Comparison of ENCODE assay signal across 28 cellular contexts in genomic region chr9:106701611-106702010, GRCh38.
"Had no signal": no experiment of that assay in that cellular context is flagged by ENCODE, and none has a peak within 500 bp of the region (broad histone marks: within the 10 kb centered on the region; RNA-seq: fewer than 3 reads in every experiment).

No MANE protein-coding gene starts in this region.

- H3K4me1 ChIP-seq: upper lobe of right lung had no signal

- H3K27ac ChIP-seq: heart right ventricle, hepatocyte, left lung, lower lobe of right lung, ovary, skin epidermis, stomach, suprapubic skin, thoracic aorta, tibial artery, upper lobe of right lung had no signal

- H3K4me1 Mint-ChIP-seq: naive B cell; natural killer cell; stimulated activated naive B cell treated with anti-CD40 and anti-IgM and Interleukin-4, amounts not matched to agents 10 μg/mL and 1 μg/mL and 100 μg/mL, for 72 hours had no signal

- H3K4me3 ChIP-seq: heart right ventricle, hepatocyte, left lung, lower lobe of right lung, ovary, skin epidermis, stomach, suprapubic skin, thoracic aorta, tibial artery, upper lobe of right lung had no signal

- H3K9me3 ChIP-seq: lower lobe of right lung, ovary, suprapubic skin, thoracic aorta, tibial artery, upper lobe of right lung had no signal

- DNase-seq: heart right ventricle; kidney glomerular epithelial cell; left colon; left lung; lower lobe of right lung; mesendoderm; naive B cell; natural killer cell; nephron progenitor cell; ovary; retina; right cardiac atrium; stimulated activated CD4-positive, alpha-beta T cell treated with anti-CD3 and anti-CD28 coated beads, Interleukin-12 subunit alpha, Interleukin-12 subunit beta, amount 100 ng/mL, for 4 hours; stimulated activated CD4-positive, alpha-beta T cell treated with anti-CD3 and anti-CD28 coated beads, Interleukin-15, amount 100 ng/mL, for 24 hours; stimulated activated CD4-positive, alpha-beta T cell treated with anti-CD3 and anti-CD28 coated beads, Interleukin-2, amount 100 ng/mL, for 24 hours; stimulated activated CD4-positive, alpha-beta T cell treated with anti-CD3 and anti-CD28 coated beads, Interleukin-4, amount 100 ng/mL, for 1 hour; stimulated activated naive B cell treated with anti-CD40 and anti-IgM and Interleukin-4, amounts not matched to agents 10 μg/mL and 1 μg/mL and 100 μg/mL, for 72 hours; stimulated activated naive CD8-positive, alpha-beta T cell treated with anti-CD3 and anti-CD28 coated beads, Interleukin-15, Interleukin-2, amounts not matched to agents 100 U/mL and 50 U/mL, for 24 hours; stomach; tibial artery; upper lobe of right lung had no signal

- H3K36me3 Mint-ChIP-seq: naive B cell; natural killer cell; stimulated activated naive B cell treated with anti-CD40 and anti-IgM and Interleukin-4, amounts not matched to agents 10 μg/mL and 1 μg/mL and 100 μg/mL, for 72 hours had no signal

- H3K27me3 Mint-ChIP-seq: progenitor cell of endocrine pancreas; stimulated activated naive B cell treated with anti-CD40 and anti-IgM and Interleukin-4, amounts not matched to agents 10 μg/mL and 1 μg/mL and 100 μg/mL, for 72 hours had no signal

- H3K27me3 ChIP-seq: heart right ventricle, hepatocyte, left lung, ovary, stomach, suprapubic skin, tibial artery, upper lobe of right lung had no signal

- FAIRE-seq: urothelium cell line had no signal

- H2AFZ ChIP-seq: hepatocyte had no signal

- H3K4me3 Mint-ChIP-seq: mesothelial cell of epicardium; naive B cell; natural killer cell; nephron progenitor cell; stimulated activated naive B cell treated with anti-CD40 and anti-IgM and Interleukin-4, amounts not matched to agents 10 μg/mL and 1 μg/mL and 100 μg/mL, for 72 hours had no signal

- H3K27ac Mint-ChIP-seq: mesothelial cell of epicardium; naive B cell; natural killer cell; nephron progenitor cell; progenitor cell of endocrine pancreas; stimulated activated naive B cell treated with anti-CD40 and anti-IgM and Interleukin-4, amounts not matched to agents 10 μg/mL and 1 μg/mL and 100 μg/mL, for 72 hours had no signal

- H3K36me3 ChIP-seq: heart right ventricle, left lung, lower lobe of right lung, ovary, stomach, suprapubic skin, thoracic aorta, tibial artery, upper lobe of right lung had no signal

- H3K4me2 ChIP-seq: hepatocyte had no signal

- H3K79me2 ChIP-seq: hepatocyte had no signal
